ENCODE assay signal across 11 cellular contexts in genomic region chr7:96303686-96304443, GRCh38. TPM values are rescaled to one million over a fixed set of nuclear protein-coding genes. Genes with fewer than 3 reads are reported as not detected.
A peak's percentile ranks its signal among the peaks of the same experiment; 100 is the strongest.
DNase-seq lines count a peak whose midpoint lies in the region; ATAC-seq and TF ChIP-seq lines count a peak whose summit lies in the region.
"Had no signal": no experiment of that assay in that cellular context is flagged by ENCODE, and none has a peak within 500 bp of the region (broad histone marks: within the 10 kb centered on the region; RNA-seq: fewer than 3 reads in every experiment).

No MANE protein-coding gene starts in this region.

- TF ChIP-seq POLR2A in right lobe of liver (IDR thresholded peaks at IDR 0.05) = no peak

- WGBS in right lobe of liver (ENCODE audit: insufficient coverage, low coverage, low lambda C conversion rate, missing lambda C conversion rate) = 52% methylated on average over 4 of the region's 5 CpGs

- peak; percentile 30 to 67 (median 54) for ATAC-seq in right lobe of liver
- ATAC-seq in left ventricle myocardium superior = no peak
- ATAC-seq in GM21576 (IDR thresholded peaks at IDR 0.05; ENCODE audit: unreplicated experiment) = no peak

- no peaks in the 10 kb centered on the region for H3K9me3 ChIP-seq in HEK293 (ENCODE audit: control insufficient read depth, insufficient read depth, low read depth, low read length)
- no peaks in the 10 kb centered on the region for H3K9me3 ChIP-seq in right lobe of liver

- peak overlapping the region; percentile 74 for H3K27ac ChIP-seq in HEK293 (ENCODE audit: extremely low read depth, low read depth, low read length)
- peak overlapping the region in 2 of 3 donors; percentile 22 to 74 for H3K27ac ChIP-seq in right lobe of liver

- H3K36me3 ChIP-seq in HEK293 (ENCODE audit: control insufficient read depth in 2 of 2, insufficient read depth in 1 of 2, low read length in 2 of 2) = no peaks in the 10 kb centered on the region
- H3K36me3 ChIP-seq in right lobe of liver = no peaks in the 10 kb centered on the region

- H3K4me3 ChIP-seq in AG10803 (ENCODE audit: low read length) (no peak overlapping the region), HEK293 (ENCODE audit: low read depth, low read length) (no peak overlapping the region), right lobe of liver (no peak overlapping the region)

- peak overlapping the region; percentile 87 for H3K27ac Mint-ChIP-seq in activated naive CD8-positive, alpha-beta T cell
- H3K27ac Mint-ChIP-seq: activated B cell treated with CpG ODN at 0.5 μM for 24 hours had no signal

- DNase-seq in AG10803 (ENCODE audit: low read depth) (peak; percentile 73), right lobe of liver (peak in 2 of 3 donors; percentile 61 to 74), activated gamma-delta T cell treated with Interleukin-2 at 50 U/mL for 16 hours (no peak), left ventricle myocardium superior (no peak), DMS 273 (lab: John Stamatoyannopoulos, UW; ENCODE audit: unreplicated experiment) (no peak)
- DNase-seq: activated B cell treated with CpG ODN at 0.5 μM for 24 hours, naive B cell, NCI-H1436 had no signal

- H3K36me3 Mint-ChIP-seq in activated naive CD8-positive, alpha-beta T cell = peaks cover 11% of the 10 kb centered on the region

- H3K4me1 Mint-ChIP-seq in activated naive CD8-positive, alpha-beta T cell (ENCODE audit: low read depth) = peaks cover 46% of the 10 kb centered on the region

- no peaks in the 10 kb centered on the region for H3K27me3 Mint-ChIP-seq in activated naive CD8-positive, alpha-beta T cell
- H3K27me3 Mint-ChIP-seq: activated B cell treated with CpG ODN at 0.5 μM for 24 hours, naive B cell had no signal

- H3K27me3 ChIP-seq in right lobe of liver = no peaks in the 10 kb centered on the region

- CTCF ChIA-PET in HEK293 (lab: Yijun Ruan, JAX) = no interaction called here

- no peaks in the 10 kb centered on the region for H3K9me3 Mint-ChIP-seq in activated naive CD8-positive, alpha-beta T cell (ENCODE audit: low read depth)
- H3K9me3 Mint-ChIP-seq: activated B cell treated with CpG ODN at 0.5 μM for 24 hours, naive B cell had no signal

- peak overlapping the region; percentile 9 for H3K4me3 Mint-ChIP-seq in activated naive CD8-positive, alpha-beta T cell
- H3K4me3 Mint-ChIP-seq: activated B cell treated with CpG ODN at 0.5 μM for 24 hours, naive B cell had no signal

- no peak for TF ChIP-seq CTCF in AG10803 (conservative IDR thresholded peaks at IDR 0.05; ENCODE audit: low read length)
- no peak for TF ChIP-seq CTCF in HEK293 (tag by site-specific recombination; IDR thresholded peaks at IDR 0.05)
- no peak for TF ChIP-seq CTCF in right lobe of liver (IDR thresholded peaks at IDR 0.05)

- intact Hi-C loops in right lobe of liver (cut with DNase I) (no loop called here), left ventricle myocardium superior (cut with micrococcal nuclease) (no loop called here)

- H3K4me1 ChIP-seq in HEK293 (ENCODE audit: control insufficient read depth, insufficient read depth, low read length) (peaks cover 20% of the 10 kb centered on the region), right lobe of liver (peaks cover 0 to 86% (median 43%) of the 10 kb centered on the region in 4 donors)

- POLR2A ChIA-PET in HEK293 (lab: Yijun Ruan, JAX) = interaction anchor here (1.7 kb wide), 1 partner anchor 16 kb away, joined by 6 read pairs; no protein-coding TSS in a partner anchor

TF ChIP-seq in HEK293, 187 proteins besides CTCF, POLR2A, EP300 and RAD21 (continues in another document):
- TF ChIP-seq, protein P1, sequence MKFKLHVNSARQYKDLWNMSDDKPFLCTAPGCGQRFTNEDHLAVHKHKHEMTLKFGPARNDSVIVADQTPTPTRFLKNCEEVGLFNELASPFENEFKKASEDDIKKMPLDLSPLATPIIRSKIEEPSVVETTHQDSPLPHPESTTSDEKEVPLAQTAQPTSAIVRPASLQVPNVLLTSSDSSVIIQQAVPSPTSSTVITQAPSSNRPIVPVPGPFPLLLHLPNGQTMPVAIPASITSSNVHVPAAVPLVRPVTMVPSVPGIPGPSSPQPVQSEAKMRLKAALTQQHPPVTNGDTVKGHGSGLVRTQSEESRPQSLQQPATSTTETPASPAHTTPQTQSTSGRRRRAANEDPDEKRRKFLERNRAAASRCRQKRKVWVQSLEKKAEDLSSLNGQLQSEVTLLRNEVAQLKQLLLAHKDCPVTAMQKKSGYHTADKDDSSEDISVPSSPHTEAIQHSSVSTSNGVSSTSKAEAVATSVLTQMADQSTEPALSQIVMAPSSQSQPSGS (tag by site-specific recombination; IDR thresholded peaks at IDR 0.05; ENCODE audit: low read depth) = peak; percentile 59
- TF ChIP-seq ZNF792 (tag by site-specific recombination; IDR thresholded peaks at IDR 0.05) (no peak), ZNF10 (tag by site-specific recombination; IDR thresholded peaks at IDR 0.05) (peak; percentile 92), HIC1 (tag by site-specific recombination; IDR thresholded peaks at IDR 0.05) (peak; percentile 41; the same call in 1 of the 2 replicates), ZNF2 (tag by site-specific recombination; IDR thresholded peaks at IDR 0.05) (no peak; the same call in 1 of the 2 replicates), WT1 (tag by site-specific recombination; IDR thresholded peaks at IDR 0.05) (peak; percentile 68), OVOL3 (tag by site-specific recombination; IDR thresholded peaks at IDR 0.05) (no peak; the same call in 1 of the 2 replicates), SCRT2 (tag by site-specific recombination; IDR thresholded peaks at IDR 0.05) (peak; percentile 96), GLI2 (tag by site-specific recombination; IDR thresholded peaks at IDR 0.05; ENCODE audit: borderline replicate concordance, low read depth) (peak; percentile 64; the same call in 1 of the 2 replicates), ZNF391 (tag by site-specific recombination; IDR thresholded peaks at IDR 0.05; ENCODE audit: borderline replicate concordance, low read depth) (peak; percentile 54; the same call in 1 of the 2 replicates), ZFP37 (tag by site-specific recombination; IDR thresholded peaks at IDR 0.05) (0 out of 2 replicates have a peak, but pooled peaks have one; percentile 17), ZNF354C (tag by site-specific recombination; IDR thresholded peaks at IDR 0.05; ENCODE audit: borderline replicate concordance, low read depth) (no peak), ZNF449 (tag by site-specific recombination; IDR thresholded peaks at IDR 0.05) (peak; percentile 38; the same call in 1 of the 2 replicates)
- TF ChIP-seq, protein P2, sequence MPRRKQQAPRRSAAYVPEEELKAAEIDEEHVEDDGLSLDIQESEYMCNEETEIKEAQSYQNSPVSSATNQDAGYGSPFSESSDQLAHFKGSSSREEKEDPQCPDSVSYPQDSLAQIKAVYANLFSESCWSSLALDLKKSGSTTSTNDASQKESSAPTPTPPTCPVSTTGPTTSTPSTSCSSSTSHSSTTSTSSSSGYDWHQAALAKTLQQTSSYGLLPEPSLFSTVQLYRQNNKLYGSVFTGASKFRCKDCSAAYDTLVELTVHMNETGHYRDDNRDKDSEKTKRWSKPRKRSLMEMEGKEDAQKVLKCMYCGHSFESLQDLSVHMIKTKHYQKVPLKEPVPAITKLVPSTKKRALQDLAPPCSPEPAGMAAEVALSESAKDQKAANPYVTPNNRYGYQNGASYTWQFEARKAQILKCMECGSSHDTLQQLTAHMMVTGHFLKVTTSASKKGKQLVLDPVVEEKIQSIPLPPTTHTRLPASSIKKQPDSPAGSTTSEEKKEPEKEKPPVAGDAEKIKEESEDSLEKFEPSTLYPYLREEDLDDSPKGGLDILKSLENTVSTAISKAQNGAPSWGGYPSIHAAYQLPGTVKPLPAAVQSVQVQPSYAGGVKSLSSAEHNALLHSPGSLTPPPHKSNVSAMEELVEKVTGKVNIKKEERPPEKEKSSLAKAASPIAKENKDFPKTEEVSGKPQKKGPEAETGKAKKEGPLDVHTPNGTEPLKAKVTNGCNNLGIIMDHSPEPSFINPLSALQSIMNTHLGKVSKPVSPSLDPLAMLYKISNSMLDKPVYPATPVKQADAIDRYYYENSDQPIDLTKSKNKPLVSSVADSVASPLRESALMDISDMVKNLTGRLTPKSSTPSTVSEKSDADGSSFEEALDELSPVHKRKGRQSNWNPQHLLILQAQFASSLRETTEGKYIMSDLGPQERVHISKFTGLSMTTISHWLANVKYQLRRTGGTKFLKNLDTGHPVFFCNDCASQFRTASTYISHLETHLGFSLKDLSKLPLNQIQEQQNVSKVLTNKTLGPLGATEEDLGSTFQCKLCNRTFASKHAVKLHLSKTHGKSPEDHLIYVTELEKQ (tag by site-specific recombination; IDR thresholded peaks at IDR 0.05; ENCODE audit: borderline replicate concordance) = peak; percentile 49; the same call in 1 of the 2 replicates

RNA-seq across cellular contexts. Expression of gene SLC25A13, which starts 18.0 kb away (rescaled TPM):
- 100 to 1,000 TPM in 2 of 6 experiments, 10 to 100 TPM in 4; 54.5 to 110 (median 83.0) TPM for total RNA-seq in right lobe of liver
- 13.7 TPM for total RNA-seq in left ventricle myocardium superior

Comparison
In these comparisons a context has a peak if more than half of its experiments do, and no peak if none do; other contexts are left out.
1. DNase-seq: peak in AG10803 (single experiment) and right lobe of liver (2 of 3); none in activated gamma-delta T cell treated with Interleukin-2 at 50 U/mL for 16 hours (single experiment), left ventricle myocardium superior (single experiment) and DMS 273 (single experiment).
2. ATAC-seq: peak in right lobe of liver (4 of 4); none in left ventricle myocardium superior (single experiment) and GM21576 (single experiment).